In the genomic region with DNA sequence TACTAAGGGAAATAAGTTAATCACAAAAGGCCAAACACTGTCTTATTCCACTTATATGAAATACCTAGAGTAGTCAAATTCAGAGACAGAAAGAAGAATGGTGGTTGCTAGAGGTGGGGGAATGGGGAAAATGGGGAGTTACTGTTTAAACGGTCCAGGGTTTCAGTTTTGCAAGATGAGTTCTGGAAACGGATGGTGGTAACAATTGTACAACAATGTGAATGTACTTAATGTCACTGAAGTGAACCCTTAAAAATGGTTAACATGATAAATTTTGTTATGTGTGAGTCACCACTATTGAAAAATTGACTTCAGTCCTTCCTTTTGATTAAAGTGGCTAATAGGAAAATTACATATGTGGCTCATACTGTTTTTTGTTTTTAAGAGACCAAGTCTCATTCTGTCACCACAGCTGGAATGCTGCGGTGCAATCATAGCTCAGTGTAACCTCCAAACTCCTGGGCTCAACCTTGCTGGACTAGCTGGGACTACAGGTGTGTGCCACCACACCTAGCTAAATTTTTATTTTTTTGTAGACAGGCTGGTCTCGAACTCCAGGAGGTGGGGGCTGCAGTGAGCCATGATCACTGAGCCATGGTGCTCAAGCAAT, we compare ENCODE assay signal across 13 cellular contexts. TPM values are rescaled to one million over a fixed set of nuclear protein-coding genes. Genes with fewer than 3 reads are reported as not detected.
A peak's percentile ranks its signal among the peaks of the same experiment; 100 is the strongest.
DNase-seq lines count a peak whose midpoint lies in the region; ATAC-seq and TF ChIP-seq lines count a peak whose summit lies in the region.
"Had no signal": no experiment of that assay in that cellular context is flagged by ENCODE, and none has a peak within 500 bp of the region (broad histone marks: within the 10 kb centered on the region; RNA-seq: fewer than 3 reads in every experiment).

No MANE protein-coding gene starts in this region.

- H3K79me1 ChIP-seq in trophoblast cell (ENCODE audit: low read length): no peaks in the 10 kb centered on the region

- no peak overlapping the region for H3K9ac ChIP-seq in trophoblast cell (ENCODE audit: low read length)

- no peak overlapping the region for H4K91ac ChIP-seq in trophoblast cell (ENCODE audit: low read depth, low read length)

- POLR2A ChIA-PET in activated CD8-positive, alpha-beta T cell treated with anti-CD3 and anti-CD28 coated beads for 36 hours (lab: Charles Lee): interaction anchor here (1.0 kb wide), 1 partner anchor 8 kb away, joined by 4 read pairs; no protein-coding TSS in a partner anchor
- POLR2A ChIA-PET in activated CD8-positive, alpha-beta T cell treated with anti-CD3 and anti-CD28 coated beads, Interleukin-2, amount 10 ng/mL, durations not matched to agents 7 days and 5 days (lab: Charles Lee): interaction anchor here (1.3 kb wide), 1 partner anchor 8 kb away, joined by 9 read pairs; the partner anchor contains the start of gene UBQLN1

- H3K14ac ChIP-seq in trophoblast cell (ENCODE audit: low read length): no peak overlapping the region

- no peaks in the 10 kb centered on the region for H3K4me1 ChIP-seq in trophoblast cell (ENCODE audit: control insufficient read depth in 1 of 2, insufficient read depth in 2 of 2, low read length in 2 of 2)
- peaks cover 11% of the 10 kb centered on the region for H3K4me1 ChIP-seq in mucosa of descending colon (ENCODE audit: low read depth)

- H2BK5ac ChIP-seq in trophoblast cell (ENCODE audit: low read depth, low read length, poor library complexity): no peak overlapping the region

- TF ChIP-seq CTCF in activated CD8-positive, alpha-beta T cell treated with anti-CD3 and anti-CD28 coated beads for 36 hours (IDR thresholded peaks at IDR 0.05): no peak
- no peak for TF ChIP-seq CTCF in mucosa of descending colon (IDR thresholded peaks at IDR 0.05)

- H3K23ac ChIP-seq in trophoblast cell (ENCODE audit: low read length): no peak overlapping the region

- H3K9me3 ChIP-seq in trophoblast cell (ENCODE audit: insufficient read depth, low read depth, low read length) (no peaks in the 10 kb centered on the region), mucosa of descending colon (no peaks in the 10 kb centered on the region)
- H3K9me3 ChIP-seq: neutrophil had no signal

- H2BK12ac ChIP-seq in trophoblast cell (ENCODE audit: low read length): no peak overlapping the region

- no peak overlapping the region for H3K4me3 Mint-ChIP-seq in activated CD8-positive, alpha-beta T cell treated with anti-CD3 and anti-CD28 coated beads for 36 hours
- no peak overlapping the region for H3K4me3 Mint-ChIP-seq in activated CD8-positive, alpha-beta T cell treated with anti-CD3 and anti-CD28 coated beads, Interleukin-2, amount 10 ng/mL, durations not matched to agents 7 days and 5 days

- H3K27ac ChIP-seq in trophoblast cell (ENCODE audit: low read depth, low read length): no peak overlapping the region
- H3K27ac ChIP-seq: neutrophil had no signal

- no peak overlapping the region for H4K8ac ChIP-seq in trophoblast cell (ENCODE audit: low read depth, low read length)

- no peak overlapping the region for H2AFZ ChIP-seq in trophoblast cell (ENCODE audit: insufficient read depth, low read length, poor library complexity)

- H3K79me2 ChIP-seq in trophoblast cell (ENCODE audit: control insufficient read depth, insufficient read depth, low read length, poor library complexity): peaks cover 19% of the 10 kb centered on the region

- no CpG with 5 or more reads among the region's 4 CpGs for WGBS in trophoblast cell (ENCODE audit: extremely low coverage, insufficient coverage, insufficient read length)

- peak overlapping the region; percentile 78 for H3K27ac Mint-ChIP-seq in activated CD8-positive, alpha-beta T cell treated with anti-CD3 and anti-CD28 coated beads for 36 hours
- no peak overlapping the region for H3K27ac Mint-ChIP-seq in activated CD8-positive, alpha-beta T cell treated with anti-CD3 and anti-CD28 coated beads, Interleukin-2, amount 10 ng/mL, durations not matched to agents 7 days and 5 days

- no peak overlapping the region for H4K12ac ChIP-seq in trophoblast cell (ENCODE audit: low read depth, low read length)

- H3K36me3 ChIP-seq in trophoblast cell (ENCODE audit: control insufficient read depth in 1 of 2, insufficient read depth in 2 of 2, low read length in 2 of 2) (peaks cover 0 to 3% of the 10 kb centered on the region in 2 experiments), mucosa of descending colon (ENCODE audit: low read depth) (no peaks in the 10 kb centered on the region)
- H3K36me3 ChIP-seq: neutrophil had no signal

- CTCF ChIA-PET in activated CD8-positive, alpha-beta T cell treated with anti-CD3 and anti-CD28 coated beads for 36 hours (lab: Charles Lee): interaction anchor here (0.9 to 1.5 kb wide), 3 partner anchors 12 to 50 kb away, joined by 4 to 5 read pairs (median 4); no protein-coding TSS in a partner anchor
- CTCF ChIA-PET in activated CD8-positive, alpha-beta T cell treated with anti-CD3 and anti-CD28 coated beads, Interleukin-2, amount 10 ng/mL, durations not matched to agents 7 days and 5 days (lab: Charles Lee): interaction anchor here (1.1 kb wide), 1 partner anchor 18 kb away, joined by 4 read pairs; no protein-coding TSS in a partner anchor

- ATAC-seq in activated CD8-positive, alpha-beta T cell treated with anti-CD3 and anti-CD28 coated beads for 36 hours: peak; percentile 63
- ATAC-seq in activated CD8-positive, alpha-beta T cell treated with anti-CD3 and anti-CD28 coated beads, Interleukin-2, amount 10 ng/mL, durations not matched to agents 7 days and 5 days: no peak
- peak; percentile 37 for ATAC-seq in GM19467 (IDR thresholded peaks at IDR 0.05; ENCODE audit: unreplicated experiment)
- ATAC-seq in HG03354 (IDR thresholded peaks at IDR 0.05; ENCODE audit: poor library complexity, severe bottlenecking, unreplicated experiment): peak; percentile 46
- ATAC-seq in mucosa of descending colon: no peak
- ATAC-seq: left lobe of liver, Right ventricle myocardium inferior had no signal

- no peak for DNase-seq in activated CD8-positive, alpha-beta T cell treated with anti-CD3 and anti-CD28 coated beads for 36 hours
- DNase-seq in activated CD8-positive, alpha-beta T cell treated with anti-CD3 and anti-CD28 coated beads, Interleukin-2, amount 10 ng/mL, durations not matched to agents 7 days and 5 days: no peak
- DNase-seq in trophoblast cell (no peak), mucosa of descending colon (no peak), NCI-H774 (lab: John Stamatoyannopoulos, UW) (no peak)
- DNase-seq in activated effector memory CD4-positive, alpha-beta T cell treated with anti-CD3 and anti-CD28 coated beads, Interleukin-2, amount 50 U/mL, for 16 hours: no peak
- DNase-seq: effector CD4-positive, alpha-beta T cell; NCI-H2227 treated with DMSO at 0.1 percent for 48 hours had no signal

- H3K18ac ChIP-seq in trophoblast cell (ENCODE audit: low read length): no peak overlapping the region

- H3K4me2 ChIP-seq in trophoblast cell (ENCODE audit: low read length): no peak overlapping the region

- H3K4ac ChIP-seq in trophoblast cell (ENCODE audit: low read depth, low read length): peak overlapping the region; percentile 97

- no peak overlapping the region for H2AK5ac ChIP-seq in trophoblast cell (ENCODE audit: low read length)

- no peaks in the 10 kb centered on the region for H3K9me3 Mint-ChIP-seq in activated CD8-positive, alpha-beta T cell treated with anti-CD3 and anti-CD28 coated beads for 36 hours
- H3K9me3 Mint-ChIP-seq in activated CD8-positive, alpha-beta T cell treated with anti-CD3 and anti-CD28 coated beads, Interleukin-2, amount 10 ng/mL, durations not matched to agents 7 days and 5 days (ENCODE audit: insufficient read depth): no peaks in the 10 kb centered on the region

- H3K4me3 ChIP-seq in trophoblast cell (ENCODE audit: low read depth, low read length): no peak overlapping the region
- no peak overlapping the region for H3K4me3 ChIP-seq in mucosa of descending colon

- intact Hi-C loops in activated CD8-positive, alpha-beta T cell treated with anti-CD3 and anti-CD28 coated beads for 36 hours (cut with micrococcal nuclease): no loop called here
- intact Hi-C loops in mucosa of descending colon (cut with DNase I, micrococcal nuclease): no loop called here

- H3K27me3 Mint-ChIP-seq in activated CD8-positive, alpha-beta T cell treated with anti-CD3 and anti-CD28 coated beads for 36 hours: no peaks in the 10 kb centered on the region
- no peaks in the 10 kb centered on the region for H3K27me3 Mint-ChIP-seq in activated CD8-positive, alpha-beta T cell treated with anti-CD3 and anti-CD28 coated beads, Interleukin-2, amount 10 ng/mL, durations not matched to agents 7 days and 5 days (ENCODE audit: low read depth)

- no peak overlapping the region for H2BK120ac ChIP-seq in trophoblast cell (ENCODE audit: insufficient read depth, low read length, poor library complexity)

- H3K27me3 ChIP-seq in trophoblast cell (ENCODE audit: insufficient read depth, low read length): no peaks in the 10 kb centered on the region
- H3K27me3 ChIP-seq: neutrophil had no signal

- peaks cover 64% of the 10 kb centered on the region for H3K4me1 Mint-ChIP-seq in activated CD8-positive, alpha-beta T cell treated with anti-CD3 and anti-CD28 coated beads for 36 hours (ENCODE audit: low read depth)
- H3K4me1 Mint-ChIP-seq in activated CD8-positive, alpha-beta T cell treated with anti-CD3 and anti-CD28 coated beads, Interleukin-2, amount 10 ng/mL, durations not matched to agents 7 days and 5 days (ENCODE audit: low read depth): peaks cover 31% of the 10 kb centered on the region

- peaks cover 25% of the 10 kb centered on the region for H3K36me3 Mint-ChIP-seq in activated CD8-positive, alpha-beta T cell treated with anti-CD3 and anti-CD28 coated beads for 36 hours (ENCODE audit: low read depth)
- H3K36me3 Mint-ChIP-seq in activated CD8-positive, alpha-beta T cell treated with anti-CD3 and anti-CD28 coated beads, Interleukin-2, amount 10 ng/mL, durations not matched to agents 7 days and 5 days (ENCODE audit: low read depth): peaks cover 10% of the 10 kb centered on the region

RNA-seq across cellular contexts. Expression of gene UBQLN1, which starts 8.7 kb away (rescaled TPM):
- 10 to 100 TPM; 80.1 to 92.9 TPM for total RNA-seq in activated CD8-positive, alpha-beta T cell treated with anti-CD3 and anti-CD28 coated beads for 36 hours
- 10 to 100 TPM; 95.8 to 98.2 TPM for total RNA-seq in activated CD8-positive, alpha-beta T cell treated with anti-CD3 and anti-CD28 coated beads, Interleukin-2, amount 10 ng/mL, durations not matched to agents 7 days and 5 days
- 110 TPM in 2 replicates for polyA plus RNA-seq in trophoblast cell (2013)
- 10 to 100 TPM; 74.3 to 100.0 (median 80.6) TPM for total RNA-seq in mucosa of descending colon

Comparison
In these comparisons a context has a peak if more than half of its experiments do, and no peak if none do; other contexts are left out.
1. ATAC-seq: peak in activated CD8-positive, alpha-beta T cell treated with anti-CD3 and anti-CD28 coated beads for 36 hours (single experiment), GM19467 (single experiment) and HG03354 (single experiment); none in activated CD8-positive, alpha-beta T cell treated with anti-CD3 and anti-CD28 coated beads, Interleukin-2, amount 10 ng/mL, durations not matched to agents 7 days and 5 days (single experiment) and mucosa of descending colon (single experiment).